Comparison of ENCODE assay signal across 8 cellular contexts in genomic region chrX:64395568-64395929, GRCh38. TPM values are rescaled to one million over a fixed set of nuclear protein-coding genes. Genes with fewer than 3 reads are reported as not detected.
A peak's percentile ranks its signal among the peaks of the same experiment; 100 is the strongest.
DNase-seq lines count a peak whose midpoint lies in the region; ATAC-seq and TF ChIP-seq lines count a peak whose summit lies in the region.

No MANE protein-coding gene starts in this region.

- H3K4me2 ChIP-seq in hepatocyte: peak overlapping the region; percentile 74

- H3K27ac ChIP-seq in hepatocyte (no peak overlapping the region), suprapubic skin (no peak overlapping the region)

- no peak for TF ChIP-seq POLR2A in suprapubic skin (IDR thresholded peaks at IDR 0.05)

- peak overlapping the region; percentile 84 for H2AFZ ChIP-seq in hepatocyte

- peak overlapping the region; percentile 95 for H3K4me3 Mint-ChIP-seq in Calu3 (ENCODE audit: low read depth, unreplicated experiment)

- TF ChIP-seq CTCF in Calu3 (IDR thresholded peaks at IDR 0.05; ENCODE audit: unreplicated experiment) (no peak), LNCaP clone FGC (IDR thresholded peaks at IDR 0.05; ENCODE audit: control insufficient read depth, extremely low read depth, insufficient read depth) (no peak), hepatocyte (IDR thresholded peaks at IDR 0.05; ENCODE audit: poor library complexity) (no peak), suprapubic skin (IDR thresholded peaks at IDR 0.05) (no peak)

- H3K36me3 ChIP-seq in hepatocyte (replicated peaks; ENCODE audit: insufficient read depth, low read depth) (no peaks in the 10 kb centered on the region), suprapubic skin (no peaks in the 10 kb centered on the region)

- H3K36me3 Mint-ChIP-seq in Calu3 (ENCODE audit: insufficient read depth, unreplicated experiment): peaks cover 14% of the 10 kb centered on the region

- no peak for TF ChIP-seq EP300 in suprapubic skin (IDR thresholded peaks at IDR 0.05)

- peaks cover 8% of the 10 kb centered on the region for H3K9me3 Mint-ChIP-seq in Calu3 (ENCODE audit: low read depth, unreplicated experiment)

- no peaks in the 10 kb centered on the region for H3K9me2 ChIP-seq in hepatocyte (replicated peaks; ENCODE audit: insufficient read depth)

- DNase-seq in Calu3 (no peak), LNCaP clone FGC (ENCODE audit: low read depth) (no peak), hepatocyte (ENCODE audit: low spot score) (no peak), suprapubic skin (ENCODE audit: low spot score in 2 of 2) (no peak), kidney tubule cell (ENCODE audit: low spot score) (no peak), HT-29 (ENCODE audit: low spot score) (no peak), HUDEP-2 (lab: John Stamatoyannopoulos, UW; ENCODE audit: unreplicated experiment in 76 of 76) (no peak)

- peaks cover 9% of the 10 kb centered on the region for H3K4me1 Mint-ChIP-seq in Calu3 (ENCODE audit: low read depth, unreplicated experiment)

- H3K27me3 ChIP-seq in hepatocyte: no peaks in the 10 kb centered on the region
- H3K27me3 ChIP-seq in suprapubic skin: no peaks in the 10 kb centered on the region

- CTCF ChIA-PET in Calu3 (lab: Charles Lee): no interaction called here

- no peaks in the 10 kb centered on the region for H3K27me3 Mint-ChIP-seq in Calu3 (ENCODE audit: unreplicated experiment)

- peaks cover 8% of the 10 kb centered on the region for H3K79me2 ChIP-seq in hepatocyte

- H3K9me3 ChIP-seq in hepatocyte (ENCODE audit: low read depth) (no peaks in the 10 kb centered on the region), suprapubic skin (no peaks in the 10 kb centered on the region)

- ATAC-seq in GM21528 (IDR thresholded peaks at IDR 0.05; ENCODE audit: low FRiP score, unreplicated experiment): peak; percentile 30

- intact Hi-C loops in Calu3 (cut with micrococcal nuclease; ENCODE audit: unreplicated experiment): no loop called here

- H3K27ac Mint-ChIP-seq in Calu3 (ENCODE audit: unreplicated experiment): peak overlapping the region; percentile 82

- H3K4me1 ChIP-seq in hepatocyte (ENCODE audit: insufficient read depth) (no peaks in the 10 kb centered on the region), suprapubic skin (peaks cover 3% of the 10 kb centered on the region)

- no peaks in the 10 kb centered on the region for H4K20me1 ChIP-seq in hepatocyte (ENCODE audit: insufficient read depth, poor library complexity, severe bottlenecking)

- BruUV-seq in Calu3 (replicated peaks; lab: Mats Ljungman, UMichigan): no TSS peak

- WGBS in hepatocyte (ENCODE audit: low lambda C conversion rate, missing lambda C conversion rate): 36% methylated on average over 4 of the region's 4 CpGs
- WGBS in suprapubic skin: 30% methylated on average over 4 of the region's 4 CpGs

- H3K4me3 ChIP-seq in LNCaP clone FGC (ENCODE audit: low read depth, low read length) (peak overlapping the region; percentile 58), hepatocyte (no peak overlapping the region), suprapubic skin (peak overlapping the region; percentile 59)

RNA-seq across cellular contexts. Expression of gene MTMR8, which starts 0.3 kb away (rescaled TPM):
- total RNA-seq in Calu3 (2022): 3.0 and 3.2 TPM in 2 replicates
- 1.9 and 2.8 TPM in 2 replicates for total RNA-seq in hepatocyte
- 1.7 and 1.8 TPM in 2 replicates for polyA plus RNA-seq in hepatocyte
- 1 to 10 TPM in 3 of 4 donors, under 1 TPM in 1; 0.42 to 2.3 (median 1.3) TPM for total RNA-seq in suprapubic skin
- total RNA-seq in HT-29 (2014; rRNA removed; shearing (Covaris generic)): 2.7 and 3.4 TPM in 2 replicates
